ENCODE assay signal across 12 cellular contexts in the genomic region with DNA sequence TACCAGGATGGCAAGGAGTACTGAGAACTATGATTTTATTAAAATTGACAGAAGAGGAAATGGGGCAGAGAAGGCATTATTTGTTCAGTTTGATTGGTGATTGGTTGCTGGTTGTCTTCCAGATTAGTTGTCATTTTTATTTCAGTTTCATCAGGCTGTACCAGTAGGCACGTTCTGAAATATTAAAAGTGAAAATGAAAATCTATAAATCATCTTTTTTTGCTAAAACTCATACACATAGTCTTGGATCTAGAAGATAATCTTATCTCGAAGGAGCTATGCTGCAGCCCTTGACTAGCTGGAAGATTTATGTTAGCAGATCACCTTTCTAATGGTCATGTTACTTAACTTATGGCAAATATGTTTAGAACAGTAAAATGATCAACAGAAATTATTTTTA. TPM values are rescaled to one million over a fixed set of nuclear protein-coding genes. Genes with fewer than 3 reads are reported as not detected.
DNase-seq lines count a peak whose midpoint lies in the region; ATAC-seq, FAIRE-seq and TF ChIP-seq lines count a peak whose summit lies in the region.
"Had no signal": no experiment of that assay in that cellular context is flagged by ENCODE, and none has a peak within 500 bp of the region (broad histone marks: within the 10 kb centered on the region; RNA-seq: fewer than 3 reads in every experiment).

No MANE protein-coding gene starts in this region.

- peaks cover 17% of the 10 kb centered on the region for H3K36me3 Mint-ChIP-seq in activated T-helper 2 cell treated with anti-CD3 and anti-CD28 coated beads, Interferon-gamma antibody, Interleukin-2, Interleukin-4, amounts not matched to agents 10 μg/mL and 5 μg/mL and 100 μg/mL, durations not matched to agents 14 hours and 24 hours and 36 hours (ENCODE audit: low read depth)

- peak; percentile 66 for ATAC-seq in GM19395 (IDR thresholded peaks at IDR 0.05; ENCODE audit: unreplicated experiment)
- peak; percentile 63 for ATAC-seq in HG03064 (IDR thresholded peaks at IDR 0.05; ENCODE audit: low read depth, unreplicated experiment)
- ATAC-seq: foreskin keratinocyte had no signal

- H3K27me3 Mint-ChIP-seq in activated T-helper 2 cell treated with anti-CD3 and anti-CD28 coated beads, Interferon-gamma antibody, Interleukin-2, Interleukin-4, amounts not matched to agents 10 μg/mL and 5 μg/mL and 100 μg/mL, durations not matched to agents 14 hours and 24 hours and 36 hours (ENCODE audit: low read depth), result no peaks in the 10 kb centered on the region

- H3K9me3 Mint-ChIP-seq in activated T-helper 2 cell treated with anti-CD3 and anti-CD28 coated beads, Interferon-gamma antibody, Interleukin-2, Interleukin-4, amounts not matched to agents 10 μg/mL and 5 μg/mL and 100 μg/mL, durations not matched to agents 14 hours and 24 hours and 36 hours, result no peaks in the 10 kb centered on the region

- DNase-seq in GM12891 (ENCODE audit: insufficient read length, low spot score) (no peak), middle frontal gyrus (ENCODE audit: extremely low spot score, low spot score) (no peak), putamen (ENCODE audit: low spot score) (no peak), epidermal melanocyte (ENCODE audit: insufficient read length, low spot score) (no peak), foreskin melanocyte (no peak)
- DNase-seq in activated T-helper 2 cell treated with anti-CD3 and anti-CD28 coated beads, Interferon-gamma antibody, Interleukin-2, Interleukin-4, amounts not matched to agents 10 μg/mL and 5 μg/mL and 100 μg/mL, durations not matched to agents 14 hours and 24 hours and 36 hours (ENCODE audit: low spot score), result no peak
- DNase-seq: COR-L47, foreskin keratinocyte, left ventricle myocardium superior, NCI-H526 treated with DMSO at 0.1 percent for 48 hours had no signal

- FAIRE-seq in GM12891 (lab: Jason Lieb, UNC), result no peak

- intact Hi-C loops in activated T-helper 2 cell treated with anti-CD3 and anti-CD28 coated beads, Interferon-gamma antibody, Interleukin-2, Interleukin-4, amounts not matched to agents 10 μg/mL and 5 μg/mL and 100 μg/mL, durations not matched to agents 14 hours and 24 hours and 36 hours (cut with micrococcal nuclease), result loop anchor here (1.0 to 2.0 kb wide), 2 partner anchors 11 to 19 kb away; no protein-coding TSS in a partner anchor

- H3K4me3 Mint-ChIP-seq in activated T-helper 2 cell treated with anti-CD3 and anti-CD28 coated beads, Interferon-gamma antibody, Interleukin-2, Interleukin-4, amounts not matched to agents 10 μg/mL and 5 μg/mL and 100 μg/mL, durations not matched to agents 14 hours and 24 hours and 36 hours (ENCODE audit: low read depth), result peak overlapping the region; percentile 45

- H3K27ac Mint-ChIP-seq in activated T-helper 2 cell treated with anti-CD3 and anti-CD28 coated beads, Interferon-gamma antibody, Interleukin-2, Interleukin-4, amounts not matched to agents 10 μg/mL and 5 μg/mL and 100 μg/mL, durations not matched to agents 14 hours and 24 hours and 36 hours, result peak overlapping the region; percentile 64

- H3K4me1 Mint-ChIP-seq in activated T-helper 2 cell treated with anti-CD3 and anti-CD28 coated beads, Interferon-gamma antibody, Interleukin-2, Interleukin-4, amounts not matched to agents 10 μg/mL and 5 μg/mL and 100 μg/mL, durations not matched to agents 14 hours and 24 hours and 36 hours (ENCODE audit: low read depth), result peaks cover 69% of the 10 kb centered on the region

- no peak for TF ChIP-seq POLR2A in GM12891 (IDR thresholded peaks at IDR 0.05; ENCODE audit: low read depth, low read length)

TF ChIP-seq in GM12891, 5 proteins besides CTCF, POLR2A, EP300 and RAD21:
- 0 out of 2 replicates have a peak, but pooled peaks have one; percentile 26 for TF ChIP-seq SPI1 (IDR thresholded peaks at IDR 0.05; ENCODE audit: low read depth, low read length)
- no peak for TF ChIP-seq POU2F2 (IDR thresholded peaks at IDR 0.05; ENCODE audit: low read depth, low read length)

RNA-seq across cellular contexts. Expression of a gene that starts 29.0 kb away (rescaled TPM):
- polyA plus RNA-seq in GM12891 (2012; ENCODE audit: low read depth, missing spikeins), result 9.0 TPM
- 105 and 118 TPM in 2 replicates for total RNA-seq in activated T-helper 2 cell treated with anti-CD3 and anti-CD28 coated beads, Interferon-gamma antibody, Interleukin-2, Interleukin-4, amounts not matched to agents 10 μg/mL and 5 μg/mL and 100 μg/mL, durations not matched to agents 14 hours and 24 hours and 36 hours
